ENCODE assay signal across 8 cellular contexts in genomic region chr12:49088190-49088931, GRCh38. TPM values are rescaled to one million over a fixed set of nuclear protein-coding genes. Genes with fewer than 3 reads are reported as not detected.
A peak's percentile ranks its signal among the peaks of the same experiment; 100 is the strongest.
DNase-seq lines count a peak whose midpoint lies in the region; ATAC-seq and TF ChIP-seq lines count a peak whose summit lies in the region.

No MANE protein-coding gene starts in this region.

- BruUV-seq in Panc1 (replicated peaks; lab: Mats Ljungman, UMichigan), result no TSS peak

- H3K27ac ChIP-seq in Panc1 (ENCODE audit: low read length), result 0 out of 2 replicates have a peak overlapping the region, but pooled peaks have one; percentile 57
- no peak overlapping the region for H3K27ac ChIP-seq in fibroblast of lung (ENCODE audit: insufficient read depth, low read length)
- H3K27ac ChIP-seq in stomach, result no peak overlapping the region

- H3K36me3 ChIP-seq in Panc1 (ENCODE audit: control insufficient read depth, insufficient read depth, low read length) (no peaks in the 10 kb centered on the region), fibroblast of lung (ENCODE audit: control insufficient read depth, insufficient read depth, low read length) (no peaks in the 10 kb centered on the region), stomach (no peaks in the 10 kb centered on the region)

- H3K4me2 ChIP-seq in fibroblast of lung (ENCODE audit: extremely low read depth, insufficient read depth, low read length), result peak overlapping the region; percentile 90

- DNase-seq in DMS 273 (lab: John Stamatoyannopoulos, UW; ENCODE audit: unreplicated experiment), result peak; percentile 87
- DNase-seq in LHCN-M2 (ENCODE audit: low read depth), result peak; percentile 93
- peak; percentile 55 for DNase-seq in Panc1 (ENCODE audit: low read depth, low spot score)
- DNase-seq in activated T-cell treated with anti-CD3 and anti-CD28 coated beads, Interleukin-2, amount 50 U/mL, for 48 hours, result peak; percentile 75 to 80
- peak; percentile 90 to 91 for DNase-seq in fibroblast of lung (ENCODE audit: low read depth in 2 of 2)
- peak; percentile 76 for DNase-seq in neural crest cell (ENCODE audit: low read depth, low spot score)
- DNase-seq in stomach, result peak; percentile 66

- H3K79me2 ChIP-seq in fibroblast of lung (ENCODE audit: control insufficient read depth, insufficient read depth, low read length), result no peaks in the 10 kb centered on the region

- H3K9me3 ChIP-seq in Panc1 (ENCODE audit: control insufficient read depth, insufficient read depth, low read depth, low read length) (no peaks in the 10 kb centered on the region), fibroblast of lung (ENCODE audit: control insufficient read depth, insufficient read depth, low read depth, low read length) (no peaks in the 10 kb centered on the region), stomach (no peaks in the 10 kb centered on the region)

- no peaks in the 10 kb centered on the region for H3K27me3 ChIP-seq in Panc1 (ENCODE audit: control insufficient read depth, insufficient read depth, low read length)
- H3K27me3 ChIP-seq in fibroblast of lung (ENCODE audit: control insufficient read depth, insufficient read depth, low read length), result peaks cover 5% of the 10 kb centered on the region
- H3K27me3 ChIP-seq in stomach, result peaks cover 20 to 51% (median 46%) of the 10 kb centered on the region in 3 donors

- peaks cover 43% of the 10 kb centered on the region for H3K4me1 Mint-ChIP-seq in neural crest cell

- CTCF ChIA-PET in Panc1 (lab: Charles Lee), result interaction anchor here (0.5 to 3.6 kb wide), 16 partner anchors 9 to 147 kb away, joined by 3 to 47 read pairs (median 4); partner anchors contain the start of gene RHEBL1

- intact Hi-C loops in Panc1 (cut with micrococcal nuclease; ENCODE audit: unreplicated experiment), result no loop called here
- intact Hi-C loops in stomach (cut with DNase I; ENCODE audit: low total_unique reads), result no loop called here

- H3K4me3 ChIP-seq in Panc1 (ENCODE audit: low read depth in 2 of 2, low read length in 2 of 2) (peak overlapping the region; percentile 13 to 37), fibroblast of lung (replicated peaks in 1 of 4; ENCODE audit: control extremely low read depth in 1 of 4, insufficient read depth in 1 of 4, low read depth in 3 of 4, low read length in 4 of 4) (no peak overlapping the region), stomach (peak overlapping the region in 2 of 4 donors; percentile 15 to 26)

- TF ChIP-seq CTCF in Panc1 (IDR thresholded peaks at IDR 0.05) (peak; percentile 94), fibroblast of lung (conservative IDR thresholded peaks at IDR 0.05 in 1 of 2, IDR thresholded peaks at IDR 0.05 in 1 of 2; ENCODE audit: low read depth in 1 of 2, low read length in 2 of 2) (peak; percentile 67 to 90), neural crest cell (conservative IDR thresholded peaks at IDR 0.05) (peak; percentile 92), stomach (IDR thresholded peaks at IDR 0.05) (peak in 5 of 7 experiments; percentile 78 to 91 (median 85))

- ATAC-seq in GM21786 (IDR thresholded peaks at IDR 0.05; ENCODE audit: unreplicated experiment), result peak; percentile 83
- peak; percentile 85 for ATAC-seq in Panc1

- H3K4me3 Mint-ChIP-seq in neural crest cell, result peak overlapping the region; percentile 82

- POLR2A ChIA-PET in Panc1 (lab: Charles Lee), result interaction anchor here (0.5 to 0.7 kb wide), 3 partner anchors 43 to 536 kb away, joined by 3 to 5 read pairs (median 4); partner anchors contain the start of gene TUBA1B

- no peaks in the 10 kb centered on the region for H3K9me3 Mint-ChIP-seq in neural crest cell

- no peak overlapping the region for H3K9ac ChIP-seq in fibroblast of lung (ENCODE audit: insufficient read depth, low read length)

- in situ Hi-C loops in Panc1 (cut with HindIII; ENCODE audit: low pct_unique_long_range_greater_than_20kb, low sequenced_read_pairs), result no loop called here

- no peaks in the 10 kb centered on the region for H4K20me1 ChIP-seq in fibroblast of lung (ENCODE audit: control insufficient read depth, extremely low read depth, insufficient read depth, low read length)

- 1 to 8% (median 2%) methylated on average over 10 to 18 of the region's 18 CpGs for WGBS in stomach, 5 donors

- no peak overlapping the region for H3K27ac Mint-ChIP-seq in neural crest cell (ENCODE audit: unreplicated experiment)

- peak overlapping the region; percentile 71 for H2AFZ ChIP-seq in fibroblast of lung (ENCODE audit: low read length)

- no peak for TF ChIP-seq EP300 in stomach (IDR thresholded peaks at IDR 0.05)

- TF ChIP-seq POLR2A in stomach (IDR thresholded peaks at IDR 0.05), result no peak

- H3K36me3 Mint-ChIP-seq in neural crest cell (ENCODE audit: low read depth), result no peaks in the 10 kb centered on the region

- peaks cover 31% of the 10 kb centered on the region for H3K4me1 ChIP-seq in Panc1 (ENCODE audit: control insufficient read depth, insufficient read depth, low read length)
- peaks cover 5% of the 10 kb centered on the region for H3K4me1 ChIP-seq in fibroblast of lung (ENCODE audit: control insufficient read depth, extremely low read depth, insufficient read depth, low read length)
- H3K4me1 ChIP-seq in stomach, result peaks cover 34 to 55% (median 48%) of the 10 kb centered on the region in 4 donors

- H3K27me3 Mint-ChIP-seq in neural crest cell (ENCODE audit: low read depth), result peaks cover 53% of the 10 kb centered on the region

RNA-seq across cellular contexts. Expression of gene DHH, which starts 6.2 kb away (rescaled TPM):
- total RNA-seq in LHCN-M2 (2014; rRNA removed) (0.06 TPM in 1 of 2 replicates, not detected in the other), Panc1 (2021; ENCODE audit: unreplicated experiment) (1.9 TPM), fibroblast of lung (under 0.01 TPM in 2 replicates), neural crest cell (1.5 TPM in 2 replicates), stomach (1 to 10 TPM in 1 of 5 donors, under 1 TPM in 2, not detected in 2; 0.29 to 1.1 (median 0.58) TPM)
- 0.02 TPM for polyA plus RNA-seq in LHCN-M2 (2012)
- 2.1 TPM for polyA plus RNA-seq in Panc1 (2012; ENCODE audit: insufficient read length)
- polyA plus RNA-seq in fibroblast of lung (0.01 TPM in 2 replicates), stomach (under 1 TPM; 0.10 to 0.15 (median 0.12) TPM)
- not detected in 2 replicates for polyA plus RNA-seq in fibroblast of lung (2012)
- not detected in 2 replicates for polyA minus RNA-seq in fibroblast of lung (ENCODE audit: low replicate concordance)

RNA-seq across cellular contexts. Expression of gene RHEBL1, which starts 18.6 kb away (rescaled TPM):
- total RNA-seq in LHCN-M2 (2014; rRNA removed) (0.90 and 2.9 TPM in 2 replicates), Panc1 (2021; ENCODE audit: unreplicated experiment) (4.7 TPM), fibroblast of lung (0.33 and 0.51 TPM in 2 replicates), neural crest cell (1.2 and 2.1 TPM in 2 replicates), stomach (not detected)
- polyA plus RNA-seq in LHCN-M2 (2012), result 1.2 TPM
- 5.1 TPM for polyA plus RNA-seq in Panc1 (2012; ENCODE audit: insufficient read length)
- polyA plus RNA-seq in fibroblast of lung (0.28 and 0.41 TPM in 2 replicates), stomach (1 to 10 TPM in 1 of 3 donors, under 1 TPM in 1, not detected in 1; 0.75 to 1.0 TPM)
- polyA plus RNA-seq in fibroblast of lung (2012), result 0.37 and 0.39 TPM in 2 replicates
- not detected in 2 replicates for polyA minus RNA-seq in fibroblast of lung (ENCODE audit: low replicate concordance)

RNA-seq across cellular contexts. Expression of gene LMBR1L, which starts 22.3 kb away (rescaled TPM):
- 20.5 and 25.0 TPM in 2 replicates for total RNA-seq in LHCN-M2 (2014; rRNA removed)
- 20.1 TPM for polyA plus RNA-seq in LHCN-M2 (2012)
- total RNA-seq in Panc1 (2021; ENCODE audit: unreplicated experiment), result 34.4 TPM
- 32.6 TPM for polyA plus RNA-seq in Panc1 (2012; ENCODE audit: insufficient read length)
- total RNA-seq in fibroblast of lung, result 53.2 and 54.2 TPM in 2 replicates
- 28.0 and 30.9 TPM in 2 replicates for polyA plus RNA-seq in fibroblast of lung
- 28.2 and 29.8 TPM in 2 replicates for polyA plus RNA-seq in fibroblast of lung (2012)
- polyA minus RNA-seq in fibroblast of lung (ENCODE audit: low replicate concordance), result 45.6 and 115 TPM in 2 replicates
- 101 TPM in 2 replicates for total RNA-seq in neural crest cell
- total RNA-seq in stomach, result 10 to 100 TPM; 11.2 to 61.4 (median 54.9) TPM
- polyA plus RNA-seq in stomach, result 10 to 100 TPM in 1 of 3 donors, 1 to 10 TPM in 2; 6.8 to 40.4 (median 7.8) TPM

RNA-seq across cellular contexts. Expression of gene KMT2D, which starts 27.8 kb away (rescaled TPM):
- 22.6 and 26.9 TPM in 2 replicates for total RNA-seq in LHCN-M2 (2014; rRNA removed)
- polyA plus RNA-seq in LHCN-M2 (2012), result 20.3 TPM
- total RNA-seq in Panc1 (2021; ENCODE audit: unreplicated experiment), result 64.7 TPM
- 49.9 TPM for polyA plus RNA-seq in Panc1 (2012; ENCODE audit: insufficient read length)
- 21.1 and 33.0 TPM in 2 replicates for total RNA-seq in fibroblast of lung
- polyA plus RNA-seq in fibroblast of lung, result 7.3 and 10.0 TPM in 2 replicates
- polyA plus RNA-seq in fibroblast of lung (2012), result 13.4 and 14.1 TPM in 2 replicates
- 41.0 and 50.0 TPM in 2 replicates for polyA minus RNA-seq in fibroblast of lung (ENCODE audit: low replicate concordance)
- 99.8 and 107 TPM in 2 replicates for total RNA-seq in neural crest cell
- 100 to 1,000 TPM in 3 of 5 donors, 10 to 100 TPM in 2; 65.4 to 220 (median 110) TPM for total RNA-seq in stomach
- 10 to 100 TPM in 1 of 3 donors, 1 to 10 TPM in 2; 3.2 to 17.2 (median 7.4) TPM for polyA plus RNA-seq in stomach

RNA-seq across cellular contexts. Expression of gene TUBA1B, which starts 42.8 kb away (rescaled TPM):
- 3,747 and 3,781 TPM in 2 replicates for total RNA-seq in LHCN-M2 (2014; rRNA removed)
- 3,145 TPM for polyA plus RNA-seq in LHCN-M2 (2012)
- total RNA-seq in Panc1 (2021; ENCODE audit: unreplicated experiment), result 1,275 TPM
- polyA plus RNA-seq in Panc1 (2012; ENCODE audit: insufficient read length), result 1,220 TPM
- total RNA-seq in fibroblast of lung, result 656 and 1,258 TPM in 2 replicates
- polyA plus RNA-seq in fibroblast of lung, result 3,083 and 6,675 TPM in 2 replicates
- 1,678 and 3,646 TPM in 2 replicates for polyA plus RNA-seq in fibroblast of lung (2012)
- polyA minus RNA-seq in fibroblast of lung (ENCODE audit: low replicate concordance), result 4,720 and 8,882 TPM in 2 replicates
- total RNA-seq in neural crest cell, result 3,094 and 3,153 TPM in 2 replicates
- 100 to 1,000 TPM; 205 to 529 (median 339) TPM for total RNA-seq in stomach
- 100 to 1,000 TPM; 436 to 710 (median 468) TPM for polyA plus RNA-seq in stomach

Comparison
In these comparisons a context has a peak if more than half of its experiments do, and no peak if none do; other contexts are left out.
1. H3K4me3 ChIP-seq: peak in Panc1 (2 of 2); none in fibroblast of lung (0 of 4).
2. Peak in every context shown above with its lines, with median percentiles within 50 percentile points of each other: DNase-seq and CTCF ChIP-seq.